ENCODE assay signal across 34 cellular contexts in genomic region chr15:98994892-98995291, GRCh38. TPM values are rescaled to one million over a fixed set of nuclear protein-coding genes. Genes with fewer than 3 reads are reported as not detected.
DNase-seq lines count a peak whose midpoint lies in the region; ATAC-seq, FAIRE-seq and TF ChIP-seq lines count a peak whose summit lies in the region.
"Had no signal": no experiment of that assay in that cellular context is flagged by ENCODE, and none has a peak within 500 bp of the region (broad histone marks: within the 10 kb centered on the region; RNA-seq: fewer than 3 reads in every experiment).

No MANE protein-coding gene starts in this region.

- no peaks in the 10 kb centered on the region for H3K27me3 ChIP-seq in PC-3 (ENCODE audit: low read length)
- H3K27me3 ChIP-seq: BLaER1; BLaER1 treated with 17β-estradiol and CSF1 and Interleukin-3, amounts not matched to agents 10 nM and 100 nM had no signal

- H3K9me2 ChIP-seq in PC-3 (replicated peaks; ENCODE audit: low read length), result no peaks in the 10 kb centered on the region

- no peaks in the 10 kb centered on the region for H4K20me1 ChIP-seq in PC-3 (ENCODE audit: low read length)
- H4K20me1 ChIP-seq: BLaER1; BLaER1 treated with 17β-estradiol and CSF1 and Interleukin-3, amounts not matched to agents 10 nM and 100 nM had no signal

- H3F3A ChIP-seq in PC-3 (ENCODE audit: low read length, unreplicated experiment), result no peaks in the 10 kb centered on the region

- H3K9me3 ChIP-seq in HEK293 (ENCODE audit: control insufficient read depth, insufficient read depth, low read depth, low read length) (no peaks in the 10 kb centered on the region), PC-3 (ENCODE audit: low read length) (no peaks in the 10 kb centered on the region)
- H3K9me3 ChIP-seq: BE2C, Caco-2 had no signal

- DNase-seq in D721Med (ENCODE audit: insufficient read length, low spot score) (no peak), PC-3 (no peak)
- DNase-seq: 8988T; ACHN; AML-193; BE2C; C1 segment of cervical spinal cord; Caco-2; Calu3; CD4-positive, alpha-beta memory T cell; CD4-positive, alpha-beta T cell; CD4-positive, CD25-positive, alpha-beta regulatory T cell; CD8-positive, alpha-beta memory T cell; CD8-positive, alpha-beta T cell; COR-L47; DMS 273 treated with DMSO at 0.1 percent for 48 hours; DMS153; DMS53; DMS79; DMS79 treated with DMSO at 0.1 percent for 48 hours; DND-41; EL had no signal

- H3K27ac ChIP-seq in HEK293 (ENCODE audit: extremely low read depth, low read depth, low read length) (no peak overlapping the region), PC-3 (ENCODE audit: low read length) (no peak overlapping the region)
- H3K27ac ChIP-seq: 22Rv1; A549; BLaER1; BLaER1 treated with 17β-estradiol and CSF1 and Interleukin-3, amounts not matched to agents 10 nM and 100 nM; C4-2B had no signal

- no peaks in the 10 kb centered on the region for H3K36me3 ChIP-seq in HEK293 (ENCODE audit: control insufficient read depth in 2 of 2, insufficient read depth in 1 of 2, low read length in 2 of 2)
- no peaks in the 10 kb centered on the region for H3K36me3 ChIP-seq in PC-3 (ENCODE audit: low read depth, low read length)
- H3K36me3 ChIP-seq: BE2C; BLaER1; BLaER1 treated with 17β-estradiol and CSF1 and Interleukin-3, amounts not matched to agents 10 nM and 100 nM had no signal

- CTCF ChIA-PET in HEK293 (lab: Yijun Ruan, JAX), result interaction anchor here (1.6 kb wide), 1 partner anchor 34 kb away, joined by 5 read pairs; no protein-coding TSS in a partner anchor
- CTCF ChIA-PET in PC-3 (lab: Charles Lee), result no interaction called here

- H3K4me3 ChIP-seq in HEK293 (ENCODE audit: low read depth, low read length), result no peak overlapping the region
- H3K4me3 ChIP-seq in PC-3 (ENCODE audit: low read length), result no peak overlapping the region
- H3K4me3 ChIP-seq: A549; BLaER1; BLaER1 treated with 17β-estradiol and CSF1 and Interleukin-3, amounts not matched to agents 10 nM and 100 nM had no signal

- no peak overlapping the region for H3K9ac ChIP-seq in PC-3 (ENCODE audit: low read length)
- H3K9ac ChIP-seq: BLaER1; BLaER1 treated with 17β-estradiol and CSF1 and Interleukin-3, amounts not matched to agents 10 nM and 100 nM had no signal

- H3K4me1 ChIP-seq in HEK293 (ENCODE audit: control insufficient read depth, insufficient read depth, low read length), result no peaks in the 10 kb centered on the region
- no peaks in the 10 kb centered on the region for H3K4me1 ChIP-seq in PC-3 (ENCODE audit: insufficient read depth, low read length)
- H3K4me1 ChIP-seq: A549, BE2C, Caco-2 had no signal

- no peak overlapping the region for H3K4me2 ChIP-seq in PC-3 (ENCODE audit: low read length)
- H3K4me2 ChIP-seq: A549; BLaER1; BLaER1 treated with 17β-estradiol and CSF1 and Interleukin-3, amounts not matched to agents 10 nM and 100 nM had no signal

- H2AFZ ChIP-seq in PC-3 (ENCODE audit: low read length), result no peak overlapping the region

- BruUV-seq in PC-3 (replicated peaks; lab: Mats Ljungman, UMichigan), result no TSS peak

- intact Hi-C loops in PC-3 (cut with micrococcal nuclease), result no loop called here

- no peaks in the 10 kb centered on the region for H3K79me2 ChIP-seq in PC-3 (ENCODE audit: low read length)

- POLR2A ChIA-PET in HEK293 (lab: Yijun Ruan, JAX), result no interaction called here
- POLR2A ChIA-PET in PC-3 (lab: Charles Lee; ENCODE audit: unreplicated experiment), result no interaction called here

- no peak for ATAC-seq in PC-3
- ATAC-seq in GM18517 (IDR thresholded peaks at IDR 0.05; ENCODE audit: unreplicated experiment), result no peak
- ATAC-seq: A549; CD8-positive, alpha-beta T cell had no signal

- peak; percentile 6 for FAIRE-seq in D721Med (lab: Jason Lieb, UNC)
- FAIRE-seq: A204.1, A549 had no signal

- TF ChIP-seq CTCF in D721Med (IDR thresholded peaks at IDR 0.05; ENCODE audit: insufficient read depth, missing control alignments), result no peak
- no peak for TF ChIP-seq CTCF in HEK293 (tag by site-specific recombination; IDR thresholded peaks at IDR 0.05)
- no peak for TF ChIP-seq CTCF in PC-3 (conservative IDR thresholded peaks at IDR 0.05; ENCODE audit: low read depth, low read length)

TF ChIP-seq in HEK293, 187 proteins besides CTCF, POLR2A, EP300 and RAD21:
- TF ChIP-seq MEIS1 (CRISPR knock-in tag; IDR thresholded peaks at IDR 0.05; ENCODE audit: borderline replicate concordance) (no peak), ZNF558 (tag by site-specific recombination; IDR thresholded peaks at IDR 0.05) (peak; percentile 99)
TF ChIP-seq in HEK293: peak in this region for 1.

RNA-seq across cellular contexts. Expression of gene PGPEP1L, which starts 12.7 kb away (rescaled TPM):
- not detected in 2 replicates for total RNA-seq in PC-3 (2014; rRNA removed)
- total RNA-seq: A172; A673; B cell; Caco-2; Calu3; CD4-positive, alpha-beta memory T cell; CD4-positive, alpha-beta T cell; CD4-positive, CD25-positive, alpha-beta regulatory T cell; CD8-positive, alpha-beta memory T cell; CD8-positive, alpha-beta T cell; Daoy had no signal
